Comparison of ENCODE assay signal across 11 cellular contexts in genomic region chr13:91817250-91817649, GRCh38.
A peak's percentile ranks its signal among the peaks of the same experiment; 100 is the strongest.
DNase-seq lines count a peak whose midpoint lies in the region; ATAC-seq and TF ChIP-seq lines count a peak whose summit lies in the region.
"Had no signal": no experiment of that assay in that cellular context is flagged by ENCODE, and none has a peak within 500 bp of the region (broad histone marks: within the 10 kb centered on the region; RNA-seq: fewer than 3 reads in every experiment).

No MANE protein-coding gene starts in this region.

- no peak for ATAC-seq in GM18870 (IDR thresholded peaks at IDR 0.05; ENCODE audit: unreplicated experiment)
- no peak for ATAC-seq in activated T-cell treated with anti-CD3 and anti-CD28 coated beads, Interleukin-2, amount 50 U/mL, for 72 hours (replicated peaks in 1 of 2)
- ATAC-seq: activated CD4-positive, alpha-beta T cell treated with anti-CD3 and anti-CD28 coated beads for 36 hours; foreskin keratinocyte had no signal

- H3K27ac ChIP-seq in HEK293 (ENCODE audit: extremely low read depth, low read depth, low read length): no peak overlapping the region
- H3K27ac ChIP-seq: foreskin keratinocyte had no signal

- DNase-seq in NCI-H748 (lab: John Stamatoyannopoulos, UW; ENCODE audit: unreplicated experiment) (peak; percentile 68), chondrocyte (ENCODE audit: low spot score) (no peak), pons (ENCODE audit: low spot score) (peak; percentile 67)
- DNase-seq in activated CD4-positive, alpha-beta T cell treated with anti-CD3 and anti-CD28 coated beads, Interleukin-2, amount 10 ng/mL, durations not matched to agents 7 days and 5 days: no peak
- DNase-seq in activated T-cell treated with anti-CD3 and anti-CD28 coated beads, Interleukin-2, amount 50 U/mL, for 72 hours: no peak
- DNase-seq: activated CD4-positive, alpha-beta T cell treated with anti-CD3 and anti-CD28 coated beads for 36 hours; foreskin keratinocyte; NCI-H345; stimulated activated CD4-positive, alpha-beta T cell treated with anti-CD3 and anti-CD28 coated beads, Interleukin-2, amount 100 ng/mL, for 24 hours had no signal

- TF ChIP-seq CTCF in HEK293 (tag by site-specific recombination; IDR thresholded peaks at IDR 0.05) (no peak), chondrocyte (IDR thresholded peaks at IDR 0.05) (peak; percentile 66)

- no peaks in the 10 kb centered on the region for H3K9me3 ChIP-seq in HEK293 (ENCODE audit: control insufficient read depth, insufficient read depth, low read depth, low read length)

- H3K4me1 ChIP-seq in HEK293 (ENCODE audit: control insufficient read depth, insufficient read depth, low read length): no peaks in the 10 kb centered on the region
- H3K4me1 ChIP-seq: foreskin keratinocyte had no signal

- CTCF ChIA-PET in HEK293 (lab: Yijun Ruan, JAX): interaction anchor here (0.7 kb wide), 1 partner anchor 364 kb away, joined by 4 read pairs; no protein-coding TSS in a partner anchor
- CTCF ChIA-PET in activated CD4-positive, alpha-beta T cell treated with anti-CD3 and anti-CD28 coated beads, Interleukin-2, amount 10 ng/mL, durations not matched to agents 7 days and 5 days (lab: Charles Lee): no interaction called here

- POLR2A ChIA-PET in HEK293 (lab: Yijun Ruan, JAX): no interaction called here
- POLR2A ChIA-PET in activated CD4-positive, alpha-beta T cell treated with anti-CD3 and anti-CD28 coated beads, Interleukin-2, amount 10 ng/mL, durations not matched to agents 7 days and 5 days (lab: Charles Lee): no interaction called here

- H3K4me3 ChIP-seq in HEK293 (ENCODE audit: low read depth, low read length): no peak overlapping the region

- no peaks in the 10 kb centered on the region for H3K36me3 Mint-ChIP-seq in chondrocyte (ENCODE audit: low read depth)
- no peaks in the 10 kb centered on the region for H3K36me3 Mint-ChIP-seq in activated CD4-positive, alpha-beta T cell treated with anti-CD3 and anti-CD28 coated beads, Interleukin-2, amount 10 ng/mL, durations not matched to agents 7 days and 5 days (ENCODE audit: low read depth)
- no peaks in the 10 kb centered on the region for H3K36me3 Mint-ChIP-seq in activated T-cell treated with anti-CD3 and anti-CD28 coated beads, Interleukin-2, amount 50 U/mL, for 72 hours (ENCODE audit: insufficient read depth in 2 of 2)

- H3K36me3 ChIP-seq in HEK293 (ENCODE audit: control insufficient read depth in 2 of 2, insufficient read depth in 1 of 2, low read length in 2 of 2): no peaks in the 10 kb centered on the region

- H3K4me3 Mint-ChIP-seq in chondrocyte (ENCODE audit: unreplicated experiment): no peak overlapping the region
- no peak overlapping the region for H3K4me3 Mint-ChIP-seq in activated CD4-positive, alpha-beta T cell treated with anti-CD3 and anti-CD28 coated beads, Interleukin-2, amount 10 ng/mL, durations not matched to agents 7 days and 5 days
- no peak overlapping the region for H3K4me3 Mint-ChIP-seq in activated T-cell treated with anti-CD3 and anti-CD28 coated beads, Interleukin-2, amount 50 U/mL, for 72 hours
- H3K4me3 Mint-ChIP-seq: activated CD4-positive, alpha-beta T cell treated with anti-CD3 and anti-CD28 coated beads for 36 hours had no signal

- no peaks in the 10 kb centered on the region for H3K9me3 Mint-ChIP-seq in chondrocyte (ENCODE audit: low read depth)
- no peaks in the 10 kb centered on the region for H3K9me3 Mint-ChIP-seq in activated CD4-positive, alpha-beta T cell treated with anti-CD3 and anti-CD28 coated beads, Interleukin-2, amount 10 ng/mL, durations not matched to agents 7 days and 5 days
- H3K9me3 Mint-ChIP-seq in activated T-cell treated with anti-CD3 and anti-CD28 coated beads, Interleukin-2, amount 50 U/mL, for 72 hours: peaks cover 0 to 2% of the 10 kb centered on the region in 2 donors

- peaks cover 13% of the 10 kb centered on the region for H3K27me3 Mint-ChIP-seq in chondrocyte (ENCODE audit: low read depth)
- no peaks in the 10 kb centered on the region for H3K27me3 Mint-ChIP-seq in activated CD4-positive, alpha-beta T cell treated with anti-CD3 and anti-CD28 coated beads, Interleukin-2, amount 10 ng/mL, durations not matched to agents 7 days and 5 days
- H3K27me3 Mint-ChIP-seq in activated T-cell treated with anti-CD3 and anti-CD28 coated beads, Interleukin-2, amount 50 U/mL, for 72 hours (ENCODE audit: low read depth): no peaks in the 10 kb centered on the region
- H3K27me3 Mint-ChIP-seq: activated CD4-positive, alpha-beta T cell treated with anti-CD3 and anti-CD28 coated beads for 36 hours had no signal

- H3K4me1 Mint-ChIP-seq in chondrocyte (ENCODE audit: low read depth): peaks cover 6% of the 10 kb centered on the region
- no peaks in the 10 kb centered on the region for H3K4me1 Mint-ChIP-seq in activated CD4-positive, alpha-beta T cell treated with anti-CD3 and anti-CD28 coated beads, Interleukin-2, amount 10 ng/mL, durations not matched to agents 7 days and 5 days
- H3K4me1 Mint-ChIP-seq in activated T-cell treated with anti-CD3 and anti-CD28 coated beads, Interleukin-2, amount 50 U/mL, for 72 hours (ENCODE audit: low read depth): no peaks in the 10 kb centered on the region
- H3K4me1 Mint-ChIP-seq: activated CD4-positive, alpha-beta T cell treated with anti-CD3 and anti-CD28 coated beads for 36 hours had no signal

- no peak overlapping the region for H3K27ac Mint-ChIP-seq in chondrocyte (ENCODE audit: unreplicated experiment)
- no peak overlapping the region for H3K27ac Mint-ChIP-seq in activated CD4-positive, alpha-beta T cell treated with anti-CD3 and anti-CD28 coated beads, Interleukin-2, amount 10 ng/mL, durations not matched to agents 7 days and 5 days
- H3K27ac Mint-ChIP-seq in activated T-cell treated with anti-CD3 and anti-CD28 coated beads, Interleukin-2, amount 50 U/mL, for 72 hours: no peak overlapping the region
- H3K27ac Mint-ChIP-seq: activated CD4-positive, alpha-beta T cell treated with anti-CD3 and anti-CD28 coated beads for 36 hours had no signal

TF ChIP-seq in HEK293, 187 proteins besides CTCF, POLR2A, EP300 and RAD21:
- TF ChIP-seq ZNF654 (tag by site-specific recombination; IDR thresholded peaks at IDR 0.05; ENCODE audit: low read depth) (0 out of 2 replicates have a peak, but pooled peaks have one; percentile 14), ZNF830 (tag by site-specific recombination; IDR thresholded peaks at IDR 0.05; ENCODE audit: low read depth) (no peak)

Comparison
In these comparisons a context has a peak if more than half of its experiments do, and no peak if none do; other contexts are left out.
1. DNase-seq: peak in NCI-H748 (single experiment) and pons (single experiment); none in chondrocyte (single experiment), activated CD4-positive, alpha-beta T cell treated with anti-CD3 and anti-CD28 coated beads, Interleukin-2, amount 10 ng/mL, durations not matched to agents 7 days and 5 days (single experiment) and activated T-cell treated with anti-CD3 and anti-CD28 coated beads, Interleukin-2, amount 50 U/mL, for 72 hours (0 of 2).